In genomic region chr7:87204933-87205332, GRCh38 we compare ENCODE assay signal across 14 cellular contexts.
"Had no signal": no experiment of that assay in that cellular context is flagged by ENCODE, and none has a peak within 500 bp of the region (broad histone marks: within the 10 kb centered on the region; RNA-seq: fewer than 3 reads in every experiment).

No MANE protein-coding gene starts in this region.

- DNase-seq: activated B cell treated with CpG ODN at 0.5 μM for 24 hours; activated CD4-positive, alpha-beta T cell treated with anti-CD3 and anti-CD28 coated beads, Interleukin-2, amount 50 U/mL, for 48 hours; amniotic stem cell; body of pancreas; central memory CD4-positive, alpha-beta T cell; cortex of kidney; effector CD8-positive, alpha-beta T cell; left lung; mesenchymal stem cell; pancreas; T-helper 17 cell; thyroid gland; uterus had no signal

- H3K27me3 ChIP-seq: body of pancreas, gastroesophageal sphincter, left lung, pancreas, thyroid gland, uterus had no signal

- H3K4me1 ChIP-seq: uterus had no signal

- H3K9me3 ChIP-seq: pancreas, thyroid gland had no signal

- H3K27ac Mint-ChIP-seq: T-helper 17 cell had no signal

- H3K27me3 Mint-ChIP-seq: activated B cell treated with CpG ODN at 0.5 μM for 24 hours, T-helper 17 cell had no signal

- H3K4me3 ChIP-seq: body of pancreas, gastroesophageal sphincter, left lung, pancreas, thyroid gland, uterus had no signal

- ATAC-seq: body of pancreas, gastroesophageal sphincter, left lung, pancreas, T-helper 17 cell had no signal

- H3K4me3 Mint-ChIP-seq: activated B cell treated with CpG ODN at 0.5 μM for 24 hours, T-helper 17 cell had no signal

- H3K27ac ChIP-seq: body of pancreas, gastroesophageal sphincter, left lung, pancreas, thyroid gland, uterus had no signal

- H3K36me3 ChIP-seq: pancreas, thyroid gland, uterus had no signal
